In genomic region chr7:32496052-32496813, GRCh38 we compare ENCODE assay signal across 7 cellular contexts. TPM values are rescaled to one million over a fixed set of nuclear protein-coding genes. Genes with fewer than 3 reads are reported as not detected.
A peak's percentile ranks its signal among the peaks of the same experiment; 100 is the strongest.
DNase-seq lines count a peak whose midpoint lies in the region; ATAC-seq and TF ChIP-seq lines count a peak whose summit lies in the region.

No MANE protein-coding gene starts in this region.

- peak; percentile 5 for ATAC-seq in GM18517 (IDR thresholded peaks at IDR 0.05; ENCODE audit: unreplicated experiment)

- no peaks in the 10 kb centered on the region for H3K9me3 ChIP-seq in Loucy (ENCODE audit: insufficient read depth, low read depth, low read length)
- H3K9me3 ChIP-seq in mammary epithelial cell (replicated peaks; ENCODE audit: insufficient read depth, low read length): no peaks in the 10 kb centered on the region
- H3K9me3 ChIP-seq in mesodermal cell (ENCODE audit: control insufficient read depth, low read length): peaks cover 3% of the 10 kb centered on the region

- H3K27me3 ChIP-seq in Loucy (ENCODE audit: insufficient read depth, low read length, poor library complexity, severe bottlenecking) (no peaks in the 10 kb centered on the region), mammary epithelial cell (ENCODE audit: insufficient read depth, low read length) (no peaks in the 10 kb centered on the region)

- H3K9ac ChIP-seq in Loucy (ENCODE audit: low read depth, low read length, poor library complexity, severe bottlenecking) (peak overlapping the region; percentile 81), mammary epithelial cell (ENCODE audit: insufficient read depth, low read length) (peak overlapping the region; percentile 83)

- intact Hi-C loops in mammary epithelial cell (cut with micrococcal nuclease): no loop called here

- dilution Hi-C loops in mammary epithelial cell (cut with HindIII; ENCODE audit: low sequenced_read_pairs): no loop called here

- CTCF ChIA-PET in mammary epithelial cell (lab: Charles Lee; ENCODE audit: low non-redundant PET): interaction anchor here (0.6 kb wide), 1 partner anchor 332 kb away, joined by 6 read pairs; no protein-coding TSS in a partner anchor

- H3K27ac ChIP-seq in mammary epithelial cell (ENCODE audit: insufficient read depth, low read depth, low read length): peak overlapping the region; percentile 80
- peak overlapping the region; percentile 95 for H3K27ac ChIP-seq in mesodermal cell (ENCODE audit: low read depth, low read length, severe bottlenecking)

- H3F3A ChIP-seq in Loucy (ENCODE audit: low read depth): no peaks in the 10 kb centered on the region

- H3K4me2 ChIP-seq in Loucy (ENCODE audit: low read depth, low read length, poor library complexity, severe bottlenecking) (peak overlapping the region; percentile 94), mammary epithelial cell (ENCODE audit: insufficient read depth, low read depth, low read length) (peak overlapping the region; percentile 84)

- TF ChIP-seq CTCF in Loucy (conservative IDR thresholded peaks at IDR 0.05; ENCODE audit: low read length): no peak
- TF ChIP-seq CTCF in mammary epithelial cell (conservative IDR thresholded peaks at IDR 0.05 in 1 of 2, IDR thresholded peaks at IDR 0.05 in 1 of 2; ENCODE audit: extremely low read depth in 1 of 2, insufficient read depth in 1 of 2, low read depth in 1 of 2, low read length in 2 of 2): no peak

- WGBS in mammary epithelial cell (ENCODE audit: low coverage, missing lambda C conversion rate): under 1% methylated on average over 10 of the region's 10 CpGs
- WGBS in mesodermal cell (ENCODE audit: insufficient coverage in 2 of 2), 2 experiments: 0% methylated on average over 1 to 3 of the region's 10 CpGs

- H3K4me1 ChIP-seq in Loucy (ENCODE audit: insufficient read depth, low read length, poor library complexity, severe bottlenecking): peaks cover 28% of the 10 kb centered on the region
- H3K4me1 ChIP-seq in mammary epithelial cell (ENCODE audit: insufficient read depth, low read length): peaks cover 16% of the 10 kb centered on the region
- peaks cover 9% of the 10 kb centered on the region for H3K4me1 ChIP-seq in mesodermal cell (ENCODE audit: control insufficient read depth, insufficient read depth, low read length, poor library complexity, severe bottlenecking)

- no peaks in the 10 kb centered on the region for H3K36me3 ChIP-seq in Loucy (ENCODE audit: insufficient read depth, low read length)
- no peaks in the 10 kb centered on the region for H3K36me3 ChIP-seq in mammary epithelial cell (ENCODE audit: insufficient read depth, low read length)
- H3K36me3 ChIP-seq in mesodermal cell (ENCODE audit: control insufficient read depth, insufficient read depth, low read length): peaks cover 24% of the 10 kb centered on the region

- H3K4me3 ChIP-seq in Loucy (ENCODE audit: low read length, poor library complexity, severe bottlenecking) (peak overlapping the region; percentile 87), mammary epithelial cell (replicated peaks in 1 of 3; ENCODE audit: insufficient read depth in 1 of 3, low read depth in 2 of 3, low read length in 3 of 3) (peak overlapping the region; percentile 74 to 82 (median 79)), mesodermal cell (ENCODE audit: extremely low read depth, insufficient read depth, low read length, poor library complexity, severe bottlenecking) (peak overlapping the region; percentile 90)

- TSS peak; percentile 49 for BruUV-seq in mammary epithelial cell (replicated peaks; lab: Mats Ljungman, UMichigan)

- H3K9me2 ChIP-seq in Loucy (replicated peaks; ENCODE audit: low read depth, low read length): no peaks in the 10 kb centered on the region

- in situ Hi-C loops in mammary epithelial cell (cut with MboI; ENCODE audit: low sequenced_read_pairs in 2 of 2): loop anchor here in 1 of 2 donors (25.0 kb wide), 1 partner anchor 759 kb away; no protein-coding TSS in a partner anchor

- H2AFZ ChIP-seq in Loucy (ENCODE audit: low read length) (peak overlapping the region; percentile 73; the same call in 1 of the 2 replicates), mammary epithelial cell (ENCODE audit: low read depth, low read length) (peak overlapping the region; percentile 93)

- DNase-seq in mammary epithelial cell (peak; percentile 37), cerebellar nuclear complex (lab: John Stamatoyannopoulos, UW) (no peak), middle frontal gyrus (ENCODE audit: extremely low spot score, low spot score) (no peak), NCI-H774 (lab: John Stamatoyannopoulos, UW) (no peak)

- H4K20me1 ChIP-seq in Loucy (ENCODE audit: insufficient read depth, low read length, poor library complexity, severe bottlenecking) (peaks cover 29% of the 10 kb centered on the region), mammary epithelial cell (ENCODE audit: insufficient read depth, low read length) (no peaks in the 10 kb centered on the region)

- H3K79me2 ChIP-seq in Loucy (ENCODE audit: insufficient read depth, low read length): peaks cover 62% of the 10 kb centered on the region
- peaks cover 58% of the 10 kb centered on the region for H3K79me2 ChIP-seq in mammary epithelial cell (ENCODE audit: insufficient read depth, low read length)

RNA-seq across cellular contexts. Expression of gene AVL9, which starts 0.9 kb away (rescaled TPM):
- 10 to 100 TPM; 30.2 to 31.3 TPM for total RNA-seq in mammary epithelial cell
- polyA plus RNA-seq in mammary epithelial cell: 8.3 TPM
- 50.3 TPM for polyA minus RNA-seq in mammary epithelial cell
- polyA plus RNA-seq in mesodermal cell (2013, experiment 1 of 2): 27.9 TPM
- polyA plus RNA-seq in mesodermal cell (2013, experiment 2 of 2): 24.1 TPM

RNA-seq across cellular contexts. Expression of gene LSM5, which starts 6.1 kb away (rescaled TPM):
- 10 to 100 TPM; 15.7 to 55.6 TPM for total RNA-seq in mammary epithelial cell
- polyA plus RNA-seq in mammary epithelial cell: 37.0 TPM
- 6.9 TPM for polyA minus RNA-seq in mammary epithelial cell
- 89.2 TPM for polyA plus RNA-seq in mesodermal cell (2013, experiment 1 of 2)
- polyA plus RNA-seq in mesodermal cell (2013, experiment 2 of 2): 103 TPM
